Comparison of ENCODE assay signal across 3 cellular contexts in the genomic region with DNA sequence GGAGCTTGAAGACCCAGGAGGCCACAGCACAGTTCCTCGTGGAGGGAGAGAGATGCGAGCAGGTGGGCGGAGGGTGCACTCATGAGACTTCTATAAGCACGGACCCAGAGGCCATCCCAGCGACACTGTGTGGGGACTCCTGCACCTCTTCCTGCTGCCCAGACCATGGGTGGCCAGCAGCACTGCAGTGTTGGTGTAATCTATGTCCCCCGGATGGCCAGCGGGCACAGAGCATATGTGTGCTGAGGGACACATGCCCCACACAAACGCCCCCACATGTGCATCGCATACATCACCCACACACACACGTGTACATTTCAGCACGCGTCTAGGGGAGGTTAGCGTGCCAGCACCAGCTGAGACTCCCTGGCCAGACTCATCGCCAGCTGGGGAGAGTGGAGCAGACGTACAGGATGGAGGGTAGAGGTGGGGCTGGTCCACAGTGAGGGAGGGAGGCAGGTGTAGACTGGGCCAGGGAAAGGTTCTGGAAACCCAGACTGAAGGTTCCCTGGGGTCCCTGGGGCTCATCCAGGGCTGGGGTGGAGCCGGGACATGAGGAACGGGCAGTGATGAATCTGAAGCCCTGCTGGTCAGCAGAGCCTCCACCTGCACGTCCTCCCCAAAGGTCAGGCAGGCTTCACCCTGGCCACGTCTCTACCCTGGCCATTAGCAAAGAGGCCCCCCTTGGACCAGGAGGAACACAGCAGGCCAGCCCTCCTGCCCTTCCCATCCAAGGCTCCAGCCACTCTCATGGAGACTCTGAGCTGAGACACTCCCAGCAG.
TF ChIP-seq lines count a peak whose summit lies in the region.

No MANE protein-coding gene starts in this region.

TF ChIP-seq in WTC11, 78 proteins besides CTCF, POLR2A, EP300 and RAD21:
- TF ChIP-seq, protein P1, sequence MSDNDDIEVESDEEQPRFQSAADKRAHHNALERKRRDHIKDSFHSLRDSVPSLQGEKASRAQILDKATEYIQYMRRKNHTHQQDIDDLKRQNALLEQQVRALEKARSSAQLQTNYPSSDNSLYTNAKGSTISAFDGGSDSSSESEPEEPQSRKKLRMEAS (CRISPR knock-in tag; IDR thresholded peaks at IDR 0.05) = no peak
- TF ChIP-seq, protein P2, sequence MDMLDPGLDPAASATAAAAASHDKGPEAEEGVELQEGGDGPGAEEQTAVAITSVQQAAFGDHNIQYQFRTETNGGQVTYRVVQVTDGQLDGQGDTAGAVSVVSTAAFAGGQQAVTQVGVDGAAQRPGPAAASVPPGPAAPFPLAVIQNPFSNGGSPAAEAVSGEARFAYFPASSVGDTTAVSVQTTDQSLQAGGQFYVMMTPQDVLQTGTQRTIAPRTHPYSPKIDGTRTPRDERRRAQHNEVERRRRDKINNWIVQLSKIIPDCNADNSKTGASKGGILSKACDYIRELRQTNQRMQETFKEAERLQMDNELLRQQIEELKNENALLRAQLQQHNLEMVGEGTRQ (CRISPR knock-in tag; IDR thresholded peaks at IDR 0.05) = no peak
- TF ChIP-seq TP53 (CRISPR knock-in tag; IDR thresholded peaks at IDR 0.05) = no peak
- TF ChIP-seq, protein P3, sequence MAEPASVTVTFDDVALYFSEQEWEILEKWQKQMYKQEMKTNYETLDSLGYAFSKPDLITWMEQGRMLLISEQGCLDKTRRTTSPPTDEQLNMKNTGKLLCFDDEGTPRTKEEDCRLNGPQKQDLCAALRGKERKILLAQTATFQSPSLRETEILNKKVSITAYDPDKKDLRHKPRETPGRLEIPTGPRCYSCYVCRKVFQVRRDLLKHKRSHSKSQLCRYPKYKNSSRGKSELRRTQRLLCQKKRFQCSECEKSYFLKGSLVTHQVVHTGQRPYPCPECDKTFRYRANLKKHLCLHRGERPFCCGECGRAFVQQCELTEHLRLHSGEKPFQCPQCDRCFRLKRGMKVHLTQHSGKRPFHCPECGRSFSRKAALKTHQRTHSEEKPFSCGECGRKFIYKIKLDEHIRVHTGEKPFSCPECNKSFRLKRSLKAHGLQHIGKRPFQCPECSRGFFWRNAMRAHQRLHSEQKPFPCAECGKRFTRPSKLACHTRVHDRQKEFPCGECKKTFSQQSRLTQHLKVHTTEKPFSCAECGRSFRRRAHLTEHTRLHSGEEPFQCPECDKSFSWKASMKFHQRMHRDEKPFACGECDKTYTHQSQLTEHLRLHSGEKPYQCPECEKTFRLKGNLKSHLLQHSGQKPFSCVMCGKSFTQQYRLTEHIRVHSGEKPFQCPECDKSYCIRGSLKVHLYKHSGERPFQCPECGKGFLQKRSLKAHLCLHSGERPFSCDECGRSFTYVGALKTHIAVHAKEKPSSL (CRISPR knock-in tag; conservative IDR thresholded peaks at IDR 0.05) = no peak
- no peak for TF ChIP-seq IRF2 (CRISPR knock-in tag; IDR thresholded peaks at IDR 0.05; ENCODE audit: borderline replicate concordance, low read depth)
- no peak for TF ChIP-seq NFATC4 (CRISPR knock-in tag; IDR thresholded peaks at IDR 0.05)
- no peak for TF ChIP-seq ZNF232 (CRISPR knock-in tag; IDR thresholded peaks at IDR 0.05)
- no peak for TF ChIP-seq HMGA2 (CRISPR knock-in tag; IDR thresholded peaks at IDR 0.05)
- TF ChIP-seq, protein P4, sequence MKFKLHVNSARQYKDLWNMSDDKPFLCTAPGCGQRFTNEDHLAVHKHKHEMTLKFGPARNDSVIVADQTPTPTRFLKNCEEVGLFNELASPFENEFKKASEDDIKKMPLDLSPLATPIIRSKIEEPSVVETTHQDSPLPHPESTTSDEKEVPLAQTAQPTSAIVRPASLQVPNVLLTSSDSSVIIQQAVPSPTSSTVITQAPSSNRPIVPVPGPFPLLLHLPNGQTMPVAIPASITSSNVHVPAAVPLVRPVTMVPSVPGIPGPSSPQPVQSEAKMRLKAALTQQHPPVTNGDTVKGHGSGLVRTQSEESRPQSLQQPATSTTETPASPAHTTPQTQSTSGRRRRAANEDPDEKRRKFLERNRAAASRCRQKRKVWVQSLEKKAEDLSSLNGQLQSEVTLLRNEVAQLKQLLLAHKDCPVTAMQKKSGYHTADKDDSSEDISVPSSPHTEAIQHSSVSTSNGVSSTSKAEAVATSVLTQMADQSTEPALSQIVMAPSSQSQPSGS (CRISPR knock-in tag; IDR thresholded peaks at IDR 0.05; ENCODE audit: borderline replicate concordance, low read depth) = no peak
- TF ChIP-seq ZBTB21 (CRISPR knock-in tag; IDR thresholded peaks at IDR 0.05; ENCODE audit: borderline replicate concordance) = no peak
- TF ChIP-seq JAZF1 (CRISPR knock-in tag; IDR thresholded peaks at IDR 0.05) = no peak
- TF ChIP-seq ZNF121 (CRISPR knock-in tag; IDR thresholded peaks at IDR 0.05) = no peak
- TF ChIP-seq GRHL2 (CRISPR knock-in tag; IDR thresholded peaks at IDR 0.05; ENCODE audit: insufficient replicate concordance, severe bottlenecking) = no peak

TF ChIP-seq in liver, 16 proteins besides CTCF, POLR2A, EP300 and RAD21 (continued from another document):
- TF ChIP-seq, protein P5, sequence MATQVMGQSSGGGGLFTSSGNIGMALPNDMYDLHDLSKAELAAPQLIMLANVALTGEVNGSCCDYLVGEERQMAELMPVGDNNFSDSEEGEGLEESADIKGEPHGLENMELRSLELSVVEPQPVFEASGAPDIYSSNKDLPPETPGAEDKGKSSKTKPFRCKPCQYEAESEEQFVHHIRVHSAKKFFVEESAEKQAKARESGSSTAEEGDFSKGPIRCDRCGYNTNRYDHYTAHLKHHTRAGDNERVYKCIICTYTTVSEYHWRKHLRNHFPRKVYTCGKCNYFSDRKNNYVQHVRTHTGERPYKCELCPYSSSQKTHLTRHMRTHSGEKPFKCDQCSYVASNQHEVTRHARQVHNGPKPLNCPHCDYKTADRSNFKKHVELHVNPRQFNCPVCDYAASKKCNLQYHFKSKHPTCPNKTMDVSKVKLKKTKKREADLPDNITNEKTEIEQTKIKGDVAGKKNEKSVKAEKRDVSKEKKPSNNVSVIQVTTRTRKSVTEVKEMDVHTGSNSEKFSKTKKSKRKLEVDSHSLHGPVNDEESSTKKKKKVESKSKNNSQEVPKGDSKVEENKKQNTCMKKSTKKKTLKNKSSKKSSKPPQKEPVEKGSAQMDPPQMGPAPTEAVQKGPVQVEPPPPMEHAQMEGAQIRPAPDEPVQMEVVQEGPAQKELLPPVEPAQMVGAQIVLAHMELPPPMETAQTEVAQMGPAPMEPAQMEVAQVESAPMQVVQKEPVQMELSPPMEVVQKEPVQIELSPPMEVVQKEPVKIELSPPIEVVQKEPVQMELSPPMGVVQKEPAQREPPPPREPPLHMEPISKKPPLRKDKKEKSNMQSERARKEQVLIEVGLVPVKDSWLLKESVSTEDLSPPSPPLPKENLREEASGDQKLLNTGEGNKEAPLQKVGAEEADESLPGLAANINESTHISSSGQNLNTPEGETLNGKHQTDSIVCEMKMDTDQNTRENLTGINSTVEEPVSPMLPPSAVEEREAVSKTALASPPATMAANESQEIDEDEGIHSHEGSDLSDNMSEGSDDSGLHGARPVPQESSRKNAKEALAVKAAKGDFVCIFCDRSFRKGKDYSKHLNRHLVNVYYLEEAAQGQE (IDR thresholded peaks at IDR 0.05) = no peak
- TF ChIP-seq HNF4A (conservative IDR thresholded peaks at IDR 0.05) (no peak), JUND (IDR thresholded peaks at IDR 0.05) (no peak), FOXA2 (IDR thresholded peaks at IDR 0.05) (no peak), RXRA (IDR thresholded peaks at IDR 0.05) (no peak)

TF ChIP-seq in SK-N-SH treated with all-trans-retinoic acid at 6 μM for 48 hours, 23 proteins besides CTCF, POLR2A, EP300 and RAD21 (continued from another document):
- TF ChIP-seq TOX (CRISPR knock-in tag; IDR thresholded peaks at IDR 0.05; ENCODE audit: borderline replicate concordance) (no peak), OSR1 (CRISPR knock-in tag; IDR thresholded peaks at IDR 0.05) (no peak), PPARA (CRISPR knock-in tag; IDR thresholded peaks at IDR 0.05; ENCODE audit: borderline replicate concordance) (no peak), ESRRG (CRISPR knock-in tag; IDR thresholded peaks at IDR 0.05) (no peak), BACH2 (CRISPR knock-in tag; IDR thresholded peaks at IDR 0.05; ENCODE audit: borderline replicate concordance) (no peak), CSDC2 (CRISPR knock-in tag; IDR thresholded peaks at IDR 0.05) (no peak), ZC3H10 (CRISPR knock-in tag; IDR thresholded peaks at IDR 0.05) (no peak), ZFP30 (CRISPR knock-in tag; IDR thresholded peaks at IDR 0.05) (no peak), ZNF8 (CRISPR knock-in tag; IDR thresholded peaks at IDR 0.05) (no peak), ZFP3 (CRISPR knock-in tag; IDR thresholded peaks at IDR 0.05) (no peak)
- TF ChIP-seq, protein P6, sequence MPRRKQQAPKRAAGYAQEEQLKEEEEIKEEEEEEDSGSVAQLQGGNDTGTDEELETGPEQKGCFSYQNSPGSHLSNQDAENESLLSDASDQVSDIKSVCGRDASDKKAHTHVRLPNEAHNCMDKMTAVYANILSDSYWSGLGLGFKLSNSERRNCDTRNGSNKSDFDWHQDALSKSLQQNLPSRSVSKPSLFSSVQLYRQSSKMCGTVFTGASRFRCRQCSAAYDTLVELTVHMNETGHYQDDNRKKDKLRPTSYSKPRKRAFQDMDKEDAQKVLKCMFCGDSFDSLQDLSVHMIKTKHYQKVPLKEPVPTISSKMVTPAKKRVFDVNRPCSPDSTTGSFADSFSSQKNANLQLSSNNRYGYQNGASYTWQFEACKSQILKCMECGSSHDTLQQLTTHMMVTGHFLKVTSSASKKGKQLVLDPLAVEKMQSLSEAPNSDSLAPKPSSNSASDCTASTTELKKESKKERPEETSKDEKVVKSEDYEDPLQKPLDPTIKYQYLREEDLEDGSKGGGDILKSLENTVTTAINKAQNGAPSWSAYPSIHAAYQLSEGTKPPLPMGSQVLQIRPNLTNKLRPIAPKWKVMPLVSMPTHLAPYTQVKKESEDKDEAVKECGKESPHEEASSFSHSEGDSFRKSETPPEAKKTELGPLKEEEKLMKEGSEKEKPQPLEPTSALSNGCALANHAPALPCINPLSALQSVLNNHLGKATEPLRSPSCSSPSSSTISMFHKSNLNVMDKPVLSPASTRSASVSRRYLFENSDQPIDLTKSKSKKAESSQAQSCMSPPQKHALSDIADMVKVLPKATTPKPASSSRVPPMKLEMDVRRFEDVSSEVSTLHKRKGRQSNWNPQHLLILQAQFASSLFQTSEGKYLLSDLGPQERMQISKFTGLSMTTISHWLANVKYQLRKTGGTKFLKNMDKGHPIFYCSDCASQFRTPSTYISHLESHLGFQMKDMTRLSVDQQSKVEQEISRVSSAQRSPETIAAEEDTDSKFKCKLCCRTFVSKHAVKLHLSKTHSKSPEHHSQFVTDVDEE (CRISPR knock-in tag; IDR thresholded peaks at IDR 0.05) = no peak
- TF ChIP-seq, protein P7, sequence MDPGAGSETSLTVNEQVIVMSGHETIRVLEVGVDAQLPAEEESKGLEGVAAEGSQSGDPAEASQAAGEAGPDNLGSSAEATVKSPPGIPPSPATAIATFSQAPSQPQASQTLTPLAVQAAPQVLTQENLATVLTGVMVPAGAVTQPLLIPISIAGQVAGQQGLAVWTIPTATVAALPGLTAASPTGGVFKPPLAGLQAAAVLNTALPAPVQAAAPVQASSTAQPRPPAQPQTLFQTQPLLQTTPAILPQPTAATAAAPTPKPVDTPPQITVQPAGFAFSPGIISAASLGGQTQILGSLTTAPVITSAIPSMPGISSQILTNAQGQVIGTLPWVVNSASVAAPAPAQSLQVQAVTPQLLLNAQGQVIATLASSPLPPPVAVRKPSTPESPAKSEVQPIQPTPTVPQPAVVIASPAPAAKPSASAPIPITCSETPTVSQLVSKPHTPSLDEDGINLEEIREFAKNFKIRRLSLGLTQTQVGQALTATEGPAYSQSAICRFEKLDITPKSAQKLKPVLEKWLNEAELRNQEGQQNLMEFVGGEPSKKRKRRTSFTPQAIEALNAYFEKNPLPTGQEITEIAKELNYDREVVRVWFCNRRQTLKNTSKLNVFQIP (CRISPR knock-in tag; IDR thresholded peaks at IDR 0.05; ENCODE audit: borderline replicate concordance, low read depth) = no peak
- TF ChIP-seq, protein P8, sequence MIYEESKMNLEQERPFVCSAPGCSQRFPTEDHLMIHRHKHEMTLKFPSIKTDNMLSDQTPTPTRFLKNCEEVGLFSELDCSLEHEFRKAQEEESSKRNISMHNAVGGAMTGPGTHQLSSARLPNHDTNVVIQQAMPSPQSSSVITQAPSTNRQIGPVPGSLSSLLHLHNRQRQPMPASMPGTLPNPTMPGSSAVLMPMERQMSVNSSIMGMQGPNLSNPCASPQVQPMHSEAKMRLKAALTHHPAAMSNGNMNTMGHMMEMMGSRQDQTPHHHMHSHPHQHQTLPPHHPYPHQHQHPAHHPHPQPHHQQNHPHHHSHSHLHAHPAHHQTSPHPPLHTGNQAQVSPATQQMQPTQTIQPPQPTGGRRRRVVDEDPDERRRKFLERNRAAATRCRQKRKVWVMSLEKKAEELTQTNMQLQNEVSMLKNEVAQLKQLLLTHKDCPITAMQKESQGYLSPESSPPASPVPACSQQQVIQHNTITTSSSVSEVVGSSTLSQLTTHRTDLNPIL (CRISPR knock-in tag; IDR thresholded peaks at IDR 0.05; ENCODE audit: low read depth) = no peak
